9 cellular contexts compared by ENCODE assay signal in the genomic region with DNA sequence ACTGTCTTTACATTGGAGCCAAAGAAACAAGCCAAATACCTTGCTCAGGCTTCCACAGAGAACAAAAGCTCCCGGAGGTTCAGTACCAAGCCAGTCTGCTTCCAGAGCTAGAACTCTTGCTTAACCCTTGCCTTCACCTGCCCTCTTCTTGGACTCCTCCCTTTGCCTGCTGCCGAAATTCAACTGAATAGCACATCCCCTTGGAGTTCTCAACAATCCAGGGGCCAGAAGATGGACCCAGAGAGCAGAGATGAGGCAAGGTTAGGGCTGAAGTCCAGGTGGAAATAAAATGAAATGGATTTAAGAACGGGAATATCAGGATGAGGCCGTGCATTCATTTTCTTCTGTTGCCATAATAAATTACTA. TPM values are rescaled to one million over a fixed set of nuclear protein-coding genes. Genes with fewer than 3 reads are reported as not detected.
DNase-seq lines count a peak whose midpoint lies in the region; ATAC-seq and TF ChIP-seq lines count a peak whose summit lies in the region.
"Had no signal": no experiment of that assay in that cellular context is flagged by ENCODE, and none has a peak within 500 bp of the region (broad histone marks: within the 10 kb centered on the region; RNA-seq: fewer than 3 reads in every experiment).

No MANE protein-coding gene starts in this region.

- peaks cover 13% of the 10 kb centered on the region for H3K4me1 ChIP-seq in mucosa of stomach (ENCODE audit: control insufficient read depth, insufficient read depth, low read length)
- peaks cover 8% of the 10 kb centered on the region in 2 donors for H3K4me1 ChIP-seq in adrenal gland (replicated peaks in 1 of 2)

- no peak overlapping the region for H3K27ac ChIP-seq in adrenal gland

- no peak for TF ChIP-seq CTCF in adrenal gland (IDR thresholded peaks at IDR 0.05)

- TF ChIP-seq POLR2A in adrenal gland (IDR thresholded peaks at IDR 0.05): no peak

- peaks cover 38% of the 10 kb centered on the region for H3K4me1 Mint-ChIP-seq in activated naive CD8-positive, alpha-beta T cell treated with anti-CD3 and anti-CD28 coated beads, Interleukin-2, amount 50 U/mL, for 24 hours

- H3K4me3 ChIP-seq in Jurkat, Clone E6-1 (ENCODE audit: low read length): peak overlapping the region; percentile 56
- H3K4me3 ChIP-seq in mucosa of stomach (ENCODE audit: low read length) (no peak overlapping the region), adrenal gland (peak overlapping the region in 1 of 4 donors; percentile 80)

- no peak for ATAC-seq in activated naive CD8-positive, alpha-beta T cell treated with anti-CD3 and anti-CD28 coated beads, Interleukin-2, amount 50 U/mL, for 24 hours

- H3K27me3 ChIP-seq in mucosa of stomach (ENCODE audit: control insufficient read depth, insufficient read depth, low read length) (peaks cover 10% of the 10 kb centered on the region), adrenal gland (no peaks in the 10 kb centered on the region)

- H3K9me3 ChIP-seq in mucosa of stomach (ENCODE audit: control insufficient read depth, low read length) (no peaks in the 10 kb centered on the region), adrenal gland (replicated peaks in 1 of 3) (no peaks in the 10 kb centered on the region)

- H3K27me3 Mint-ChIP-seq in activated naive CD8-positive, alpha-beta T cell treated with anti-CD3 and anti-CD28 coated beads, Interleukin-2, amount 50 U/mL, for 24 hours: peaks cover 3% of the 10 kb centered on the region

- H3K4me3 Mint-ChIP-seq in activated naive CD8-positive, alpha-beta T cell treated with anti-CD3 and anti-CD28 coated beads, Interleukin-2, amount 50 U/mL, for 24 hours: peak overlapping the region; percentile 78

- H3K27ac Mint-ChIP-seq in activated naive CD8-positive, alpha-beta T cell treated with anti-CD3 and anti-CD28 coated beads, Interleukin-2, amount 50 U/mL, for 24 hours: peak overlapping the region; percentile 87

- DNase-seq in DMS 273 treated with DMSO at 0.1 percent for 48 hours (lab: John Stamatoyannopoulos, UW) (peak; percentile 39), adrenal gland (no peak), amygdala (lab: John Stamatoyannopoulos, UW) (no peak), islet precursor cell (no peak)
- DNase-seq in Jurkat, Clone E6-1 (ENCODE audit: low read depth, low spot score): no peak
- no peak for DNase-seq in activated naive CD8-positive, alpha-beta T cell treated with anti-CD3 and anti-CD28 coated beads, Interleukin-2, amount 50 U/mL, for 24 hours
- no peak for DNase-seq in stimulated activated CD4-positive, alpha-beta T cell treated with anti-CD3 and anti-CD28 coated beads, Interleukin-4, amount 100 ng/mL, for 4 hours

- peak overlapping the region; percentile 72 for H3K9ac ChIP-seq in mucosa of stomach (ENCODE audit: low read length)

- H3K9me3 Mint-ChIP-seq in activated naive CD8-positive, alpha-beta T cell treated with anti-CD3 and anti-CD28 coated beads, Interleukin-2, amount 50 U/mL, for 24 hours: no peaks in the 10 kb centered on the region

- H3K36me3 ChIP-seq in mucosa of stomach (ENCODE audit: control insufficient read depth, insufficient read depth, low read length): no peaks in the 10 kb centered on the region
- H3K36me3 ChIP-seq in adrenal gland (replicated peaks in 1 of 2): no peaks in the 10 kb centered on the region

- peaks cover 2% of the 10 kb centered on the region for H3K36me3 Mint-ChIP-seq in activated naive CD8-positive, alpha-beta T cell treated with anti-CD3 and anti-CD28 coated beads, Interleukin-2, amount 50 U/mL, for 24 hours (ENCODE audit: low read depth)

- WGBS in adrenal gland, 4 donors: 44 to 51% (median 48%) methylated on average over 4 of the region's 4 CpGs

- intact Hi-C loops in adrenal gland (cut with DNase I): no loop called here

RNA-seq across cellular contexts. Expression of a gene that starts 0.9 kb away (rescaled TPM):
- polyA plus RNA-seq in Jurkat, Clone E6-1 (2012; ENCODE audit: insufficient read depth, insufficient read length): 3.6 TPM
- total RNA-seq in adrenal gland: 10 to 100 TPM in 6 of 8 donors, 1 to 10 TPM in 2; 6.2 to 38.5 (median 17.0) TPM
- 1 to 10 TPM; 2.0 to 6.0 (median 5.8) TPM for polyA plus RNA-seq in adrenal gland
- total RNA-seq: lung microvascular endothelial cell had no signal
